Comparison of ENCODE assay signal across 18 cellular contexts in the genomic region with DNA sequence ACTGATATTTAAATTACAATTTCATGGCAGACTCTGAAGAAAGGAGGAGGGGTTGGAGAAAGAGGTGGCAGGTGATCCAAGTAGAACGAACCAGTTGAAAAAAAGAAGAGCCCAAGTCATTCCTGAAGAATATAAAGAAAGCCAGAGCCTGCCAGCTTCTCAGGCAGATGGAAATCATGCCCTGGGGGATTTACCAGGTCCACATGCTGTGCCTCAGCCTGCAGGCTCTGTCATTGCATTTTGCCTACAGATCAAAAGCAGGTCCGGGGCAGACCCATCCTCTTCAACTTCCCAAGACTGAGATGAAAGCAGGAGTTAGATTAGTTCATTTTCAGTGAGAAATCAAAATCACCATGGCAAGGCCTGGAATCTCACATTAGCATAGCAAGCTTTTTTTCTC. TPM values are rescaled to one million over a fixed set of nuclear protein-coding genes. Genes with fewer than 3 reads are reported as not detected.
DNase-seq lines count a peak whose midpoint lies in the region; ATAC-seq and TF ChIP-seq lines count a peak whose summit lies in the region.
"Had no signal": no experiment of that assay in that cellular context is flagged by ENCODE, and none has a peak within 500 bp of the region (broad histone marks: within the 10 kb centered on the region; RNA-seq: fewer than 3 reads in every experiment).

No MANE protein-coding gene starts in this region.

- no peak for TF ChIP-seq POLR2A in thyroid gland (IDR thresholded peaks at IDR 0.05)

- H3K4me3 ChIP-seq in thyroid gland (replicated peaks in 1 of 3), result no peak overlapping the region

- 51 to 61% methylated on average over 2 of the region's 2 CpGs for WGBS in thyroid gland, 2 donors

- H3K27ac ChIP-seq in thyroid gland, result no peak overlapping the region

- TF ChIP-seq CTCF in thyroid gland (IDR thresholded peaks at IDR 0.05), result no peak

- H3K4me1 ChIP-seq in thyroid gland, result no peaks in the 10 kb centered on the region

- no peaks in the 10 kb centered on the region for H3K27me3 ChIP-seq in thyroid gland

- intact Hi-C loops in thyroid gland (cut with DNase I), result no loop called here

- no peaks in the 10 kb centered on the region for H3K9me3 ChIP-seq in thyroid gland

- no peak for ATAC-seq in HG02763 (IDR thresholded peaks at IDR 0.05; ENCODE audit: unreplicated experiment)
- ATAC-seq: HCT116, HepG2 had no signal

- no peaks in the 10 kb centered on the region for H3K36me3 ChIP-seq in thyroid gland

- peak; percentile 64 for DNase-seq in ELF-1 (ENCODE audit: low read depth, low spot score)
- DNase-seq in NCI-H1694 treated with DMSO at 0.1 percent for 48 hours (lab: John Stamatoyannopoulos, UW), result peak; percentile 22
- peak; percentile 23 for DNase-seq in RPMI7951 (ENCODE audit: low read depth)
- no peak for DNase-seq in activated CD4-positive, alpha-beta T cell treated with anti-CD3 and anti-CD28 coated beads for 1 hour
- DNase-seq in thyroid gland, result no peak
- DNase-seq: C1 segment of cervical spinal cord; CD4-positive, CD25-positive, alpha-beta regulatory T cell; CD8-positive, alpha-beta memory T cell; COR-L47; DMS153; DMS79; GF-D8; GOT3; H7 had no signal

RNA-seq across cellular contexts. Expression of gene GDNF, which starts 48.5 kb away (rescaled TPM):
- 2.2 TPM in 2 replicates for total RNA-seq in RPMI7951 (2014; rRNA removed; shearing (Covaris generic))
- not detected for total RNA-seq in thyroid gland
- total RNA-seq: B cell; CD4-positive, CD25-positive, alpha-beta regulatory T cell; CD8-positive, alpha-beta memory T cell had no signal

Comparison
In these comparisons a context has a peak if more than half of its experiments do, and no peak if none do; other contexts are left out.
1. DNase-seq: peak in ELF-1 (single experiment), NCI-H1694 treated with DMSO at 0.1 percent for 48 hours (single experiment) and RPMI7951 (single experiment); none in activated CD4-positive, alpha-beta T cell treated with anti-CD3 and anti-CD28 coated beads for 1 hour (single experiment) and thyroid gland (0 of 2).